In genomic region chr7:46291601-46292150, GRCh38 we compare ENCODE assay signal across 8 cellular contexts.
DNase-seq lines count a peak whose midpoint lies in the region; ATAC-seq, FAIRE-seq and TF ChIP-seq lines count a peak whose summit lies in the region.

No MANE protein-coding gene starts in this region.

- no peaks in the 10 kb centered on the region for H3K79me1 ChIP-seq in neuronal stem cell (ENCODE audit: low read depth, low read length)

- no peak overlapping the region for H3K18ac ChIP-seq in neuronal stem cell (ENCODE audit: low read length)

- intact Hi-C loops in GM12878 (cut with micrococcal nuclease; ENCODE audit: unreplicated experiment), result loop anchor here (1.0 to 2.0 kb wide), 4 partner anchors 58 to 233 kb away; no protein-coding TSS in a partner anchor
- intact Hi-C loops in lower lobe of right lung (cut with DNase I), result no loop called here

- H3K4ac ChIP-seq in neuronal stem cell (ENCODE audit: low read length), result no peak overlapping the region

- H2AK5ac ChIP-seq in neuronal stem cell (ENCODE audit: low read depth, low read length), result no peak overlapping the region

- TF ChIP-seq EP300 in GM12878 (IDR thresholded peaks at IDR 0.05; ENCODE audit: borderline replicate concordance in 1 of 2, control insufficient read depth in 1 of 2, low read depth in 2 of 2, low read length in 2 of 2), result peak; percentile 84 to 89

- no TSS peak for BruUV-seq in GM12878 (replicated peaks; lab: Mats Ljungman, UMichigan)

- no peak for TF ChIP-seq RAD21 in GM12878 (IDR thresholded peaks at IDR 0.05; ENCODE audit: insufficient read depth, low read depth, low read length)

- H3K4me3 Mint-ChIP-seq in glutamatergic neuron (ENCODE audit: unreplicated experiment), result no peak overlapping the region

- no peaks in the 10 kb centered on the region for H4K20me1 ChIP-seq in GM12878 (ENCODE audit: control insufficient read depth, insufficient read depth)

- H3K27ac ChIP-seq in GM12878 (ENCODE audit: control insufficient read depth, insufficient read depth) (peak overlapping the region; percentile 6; the same call in 1 of the 2 replicates), neuronal stem cell (replicated peaks; ENCODE audit: low read length) (no peak overlapping the region), lower lobe of right lung (no peak overlapping the region)

- in situ Hi-C loops in GM12878 (cut with MboI), result no loop called here

- H3K79me2 ChIP-seq in GM12878 (ENCODE audit: control insufficient read depth, insufficient read depth, low read length), result no peaks in the 10 kb centered on the region

- H3K27me3 Mint-ChIP-seq in glutamatergic neuron (ENCODE audit: unreplicated experiment), result no peaks in the 10 kb centered on the region

- RAD21 ChIA-PET in GM12878 (lab: Charles Lee; ENCODE audit: unreplicated experiment), result interaction anchor here (0.6 to 7.3 kb wide), 17 partner anchors 10 to 405 kb away, joined by 3 to 35 read pairs (median 6); partner anchors contain the start of gene IGFBP3

- H3K4me3 ChIP-seq in GM12878 (no peak overlapping the region), neuronal stem cell (ENCODE audit: low read length in 2 of 2) (no peak overlapping the region), lower lobe of right lung (no peak overlapping the region)

- no peak overlapping the region for H2BK5ac ChIP-seq in neuronal stem cell (ENCODE audit: low read length)

- H3K4me2 ChIP-seq in GM12878 (ENCODE audit: control insufficient read depth, insufficient read depth) (0 out of 2 replicates have a peak overlapping the region, but pooled peaks have one; percentile 17), neuronal stem cell (ENCODE audit: insufficient read depth, low read length, poor library complexity, severe bottlenecking) (no peak overlapping the region)

- DNase-seq in GM12892 (ENCODE audit: insufficient read length), result no peak
- peak; percentile 60 for DNase-seq in GM12878 (ENCODE audit: low read depth, low spot score)
- no peak for DNase-seq in neuronal stem cell (ENCODE audit: low spot score)
- DNase-seq in lower lobe of right lung, result no peak
- DNase-seq in GM19240 (ENCODE audit: insufficient read length, low spot score), result no peak
- DNase-seq in glutamatergic neuron, result no peak
- no peak for DNase-seq in central memory CD4-positive, alpha-beta T cell

- WGBS in GM12878 (ENCODE audit: insufficient coverage, insufficient replicate concordance, low lambda C conversion rate, missing lambda C conversion rate), result 0% methylated on average over 4 of the region's 4 CpGs
- WGBS in neuronal stem cell (ENCODE audit: extremely low coverage in 2 of 2, insufficient read length in 2 of 2, insufficient replicate concordance in 1 of 2), 2 donors, result no CpG with 5 or more reads among the region's 4 CpGs

- H3K23ac ChIP-seq in neuronal stem cell (ENCODE audit: low read depth, low read length, poor library complexity), result no peak overlapping the region

- H2BK120ac ChIP-seq in neuronal stem cell (ENCODE audit: low read depth, low read length), result no peak overlapping the region

- no peak overlapping the region for H4K91ac ChIP-seq in neuronal stem cell (ENCODE audit: low read depth, low read length, poor library complexity)

- no peak overlapping the region for H2AFZ ChIP-seq in GM12878 (ENCODE audit: control insufficient read depth, low read depth, low read length)
- peak overlapping the region; percentile 35 for H2AFZ ChIP-seq in neuronal stem cell (ENCODE audit: low read length)

- ATAC-seq in HG02885 (IDR thresholded peaks at IDR 0.05; ENCODE audit: poor library complexity, unreplicated experiment), result peak; percentile 70
- ATAC-seq in GM12878, result peak; percentile 79
- no peak for ATAC-seq in lower lobe of right lung

- no peak for TF ChIP-seq CTCF in GM12878 (IDR thresholded peaks at IDR 0.05 in 2 of 3, conservative IDR thresholded peaks at IDR 0.05 in 1 of 3; ENCODE audit: control insufficient read depth in 2 of 3, extremely low read depth in 1 of 3, insufficient read depth in 1 of 3, low read depth in 3 of 3, low read length in 3 of 3)
- no peak for TF ChIP-seq CTCF in lower lobe of right lung (IDR thresholded peaks at IDR 0.05)
- TF ChIP-seq CTCF in glutamatergic neuron (IDR thresholded peaks at IDR 0.05; ENCODE audit: partially characterized antibody, unreplicated experiment), result no peak

- H3K4me1 ChIP-seq in GM12878 (ENCODE audit: control insufficient read depth, insufficient read depth, low read length) (no peaks in the 10 kb centered on the region), neuronal stem cell (ENCODE audit: control insufficient read depth in 2 of 2, insufficient read depth in 1 of 2, low read depth in 1 of 2, low read length in 2 of 2) (peaks cover 0 to 3% of the 10 kb centered on the region in 2 donors), lower lobe of right lung (no peaks in the 10 kb centered on the region)

- H3K36me3 ChIP-seq in GM12878 (ENCODE audit: control insufficient read depth in 2 of 2, insufficient read depth in 2 of 2, low read length in 1 of 2) (no peaks in the 10 kb centered on the region), neuronal stem cell (replicated peaks in 1 of 2; ENCODE audit: control insufficient read depth in 2 of 2, insufficient read depth in 2 of 2, low read length in 2 of 2) (no peaks in the 10 kb centered on the region), lower lobe of right lung (no peaks in the 10 kb centered on the region)

- H3K4me1 Mint-ChIP-seq in glutamatergic neuron (ENCODE audit: low read depth, unreplicated experiment), result no peaks in the 10 kb centered on the region

- TF ChIP-seq POLR2A in GM12892 (IDR thresholded peaks at IDR 0.05; ENCODE audit: low read depth, low read length) (no peak), GM12878 (IDR thresholded peaks at IDR 0.05; ENCODE audit: low read depth, low read length) (no peak)

- POLR2A ChIA-PET in GM12878 (lab: Charles Lee), result interaction anchor here (0.5 to 1.3 kb wide), 4 partner anchors 27 to 238 kb away, joined by 3 to 5 read pairs (median 4); no protein-coding TSS in a partner anchor

- H3K27me3 ChIP-seq in GM12878 (replicated peaks in 1 of 2; ENCODE audit: control insufficient read depth in 2 of 2, insufficient read depth in 2 of 2, low read length in 1 of 2), result no peaks in the 10 kb centered on the region
- no peaks in the 10 kb centered on the region for H3K27me3 ChIP-seq in neuronal stem cell (ENCODE audit: control insufficient read depth in 3 of 3, insufficient read depth in 3 of 3, low read depth in 1 of 3, low read length in 3 of 3)
- no peaks in the 10 kb centered on the region for H3K27me3 ChIP-seq in lower lobe of right lung (ENCODE audit: low read depth)

- H4K8ac ChIP-seq in neuronal stem cell (ENCODE audit: low read depth, low read length), result no peak overlapping the region

- no peak overlapping the region for H2BK12ac ChIP-seq in neuronal stem cell (ENCODE audit: low read length)

- H3K9me3 ChIP-seq in GM12878 (replicated peaks; ENCODE audit: control insufficient read depth, insufficient read depth, low read length), result no peaks in the 10 kb centered on the region; the same call in 2 of the 3 replicates
- peaks cover 0 to 3% of the 10 kb centered on the region in 2 donors for H3K9me3 ChIP-seq in neuronal stem cell (replicated peaks in 1 of 2; ENCODE audit: control insufficient read depth in 2 of 2, insufficient read depth in 1 of 2, low read depth in 1 of 2, low read length in 2 of 2)
- no peaks in the 10 kb centered on the region for H3K9me3 ChIP-seq in lower lobe of right lung

- CTCF ChIA-PET in GM12878 (lab: Yijun Ruan, JAX), result interaction anchor here (0.6 to 2.6 kb wide), 6 partner anchors 10 to 374 kb away, joined by 3 to 12 read pairs (median 3); no protein-coding TSS in a partner anchor

- H3K9me3 Mint-ChIP-seq in glutamatergic neuron (ENCODE audit: unreplicated experiment), result no peaks in the 10 kb centered on the region

- H2BK15ac ChIP-seq in neuronal stem cell (ENCODE audit: low read length), result no peak overlapping the region

- peak; percentile 38 for FAIRE-seq in GM12892 (lab: Jason Lieb, UNC)
- peak; percentile 38 for FAIRE-seq in GM12878 (lab: Jason Lieb, UNC)

- H3K9ac ChIP-seq in GM12878 (ENCODE audit: control insufficient read depth, insufficient read depth, low read length), result no peak overlapping the region
- no peak overlapping the region for H3K9ac ChIP-seq in neuronal stem cell (ENCODE audit: low read depth, low read length, poor library complexity)

- no peaks in the 10 kb centered on the region for H3K36me3 Mint-ChIP-seq in glutamatergic neuron (ENCODE audit: unreplicated experiment)

- H3K27ac Mint-ChIP-seq in glutamatergic neuron (ENCODE audit: unreplicated experiment), result no peak overlapping the region

- no peak overlapping the region for H3K14ac ChIP-seq in neuronal stem cell (ENCODE audit: low read length)

- SMC1A ChIA-PET in GM12878 (lab: Charles Lee; ENCODE audit: uncharacterized antibody, unreplicated experiment), result interaction anchor here (0.6 to 7.2 kb wide), 16 partner anchors 8 to 451 kb away, joined by 3 to 64 read pairs (median 5); no protein-coding TSS in a partner anchor

TF ChIP-seq in GM12878, 131 proteins besides CTCF, POLR2A, EP300 and RAD21 (continues in another document):
- TF ChIP-seq TCF3 (IDR thresholded peaks at IDR 0.05; ENCODE audit: borderline replicate concordance, insufficient read depth, low read depth, low read length) (no peak), POLR2AphosphoS2 (IDR thresholded peaks at IDR 0.05; ENCODE audit: low read depth, low read length) (no peak)

Comparison
In these comparisons a context has a peak if more than half of its experiments do, and no peak if none do; other contexts are left out.
1. ATAC-seq: peak in HG02885 (single experiment) and GM12878 (single experiment); none in lower lobe of right lung (0 of 2).